ENCODE assay signal across 30 cellular contexts in the genomic region with DNA sequence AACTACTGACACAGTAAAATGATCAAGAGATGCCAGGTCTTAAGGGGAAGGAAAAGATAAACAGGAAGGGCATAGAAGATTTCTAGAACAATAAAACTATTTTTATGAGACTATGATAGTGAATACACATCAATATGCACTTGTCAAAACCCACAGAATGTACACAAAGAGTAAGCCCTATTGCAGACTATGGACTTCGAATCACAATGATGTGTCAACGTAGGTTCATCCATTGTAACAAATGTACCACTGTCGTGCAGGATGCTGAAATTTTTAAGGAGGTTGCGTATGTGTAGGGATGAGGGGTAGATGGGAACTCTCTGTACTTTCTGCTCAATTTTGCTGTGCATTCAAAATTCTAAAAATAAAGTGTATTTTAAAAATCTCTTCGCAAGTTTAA.
"Had no signal": no experiment of that assay in that cellular context is flagged by ENCODE, and none has a peak within 500 bp of the region (broad histone marks: within the 10 kb centered on the region; RNA-seq: fewer than 3 reads in every experiment).

No MANE protein-coding gene starts in this region.

- H3K36me3 ChIP-seq: ascending aorta, breast epithelium, cardiac muscle cell, colonic mucosa, esophagus squamous epithelium, gastroesophageal sphincter had no signal

- FAIRE-seq: endometrium, endothelial cell of umbilical vein had no signal

- H3K27me3 ChIP-seq: ascending aorta, breast epithelium, cardiac muscle cell, colonic mucosa, esophagus squamous epithelium, gastroesophageal sphincter had no signal

- H3K9me3 Mint-ChIP-seq: activated naive CD4-positive, alpha-beta T cell treated with anti-CD3 and anti-CD28 coated beads, Interleukin-2, amount 50 U/mL, for 72 hours had no signal

- ATAC-seq: activated naive CD4-positive, alpha-beta T cell treated with anti-CD3 and anti-CD28 coated beads, Interleukin-2, amount 50 U/mL, for 72 hours; activated T-cell treated with anti-CD3 and anti-CD28 coated beads, Interleukin-2, amount 50 U/mL, for 72 hours; gastroesophageal sphincter had no signal

- H3K27ac Mint-ChIP-seq: activated CD4-positive, alpha-beta memory T cell treated with anti-CD3 and anti-CD28 coated beads, Interleukin-2, amount 10 ng/mL, durations not matched to agents 7 days and 5 days; activated CD4-positive, alpha-beta T cell treated with anti-CD3 and anti-CD28 coated beads, Interleukin-2, amount 10 ng/mL, durations not matched to agents 7 days and 5 days; activated naive CD4-positive, alpha-beta T cell treated with anti-CD3 and anti-CD28 coated beads, Interleukin-2, amount 10 ng/mL, durations not matched to agents 7 days and 5 days; activated naive CD4-positive, alpha-beta T cell treated with anti-CD3 and anti-CD28 coated beads, Interleukin-2, amount 50 U/mL, for 72 hours; activated naive CD8-positive, alpha-beta T cell treated with anti-CD3 and anti-CD28 coated beads, Interleukin-2, amount 10 ng/mL, durations not matched to agents 7 days and 5 days; activated T-cell treated with anti-CD3 and anti-CD28 coated beads, Interleukin-2, amount 50 U/mL, for 24 hours; activated T-cell treated with anti-CD3 and anti-CD28 coated beads, Interleukin-2, amount 50 U/mL, for 72 hours; brain had no signal

- H3K4me1 ChIP-seq: breast epithelium, colonic mucosa, esophagus squamous epithelium had no signal

- H3K27me3 Mint-ChIP-seq: activated CD4-positive, alpha-beta memory T cell treated with anti-CD3 and anti-CD28 coated beads, Interleukin-2, amount 10 ng/mL, durations not matched to agents 7 days and 5 days; activated CD4-positive, alpha-beta T cell treated with anti-CD3 and anti-CD28 coated beads, Interleukin-2, amount 10 ng/mL, durations not matched to agents 7 days and 5 days; activated naive CD4-positive, alpha-beta T cell treated with anti-CD3 and anti-CD28 coated beads, Interleukin-2, amount 10 ng/mL, durations not matched to agents 7 days and 5 days; activated naive CD8-positive, alpha-beta T cell treated with anti-CD3 and anti-CD28 coated beads, Interleukin-2, amount 10 ng/mL, durations not matched to agents 7 days and 5 days; activated T-cell treated with anti-CD3 and anti-CD28 coated beads, Interleukin-2, amount 50 U/mL, for 24 hours; brain had no signal

- H3K9me3 ChIP-seq: ascending aorta, breast epithelium, colonic mucosa, esophagus squamous epithelium, gastroesophageal sphincter had no signal

- DNase-seq: activated CD4-positive, alpha-beta memory T cell treated with anti-CD3 and anti-CD28 coated beads, Interleukin-2, amount 10 ng/mL, durations not matched to agents 7 days and 5 days; activated CD4-positive, alpha-beta T cell treated with anti-CD3 and anti-CD28 coated beads for 1 hour; activated CD4-positive, alpha-beta T cell treated with anti-CD3 and anti-CD28 coated beads for 4 hours; activated CD4-positive, alpha-beta T cell treated with anti-CD3 and anti-CD28 coated beads, Interleukin-2, amount 10 ng/mL, durations not matched to agents 7 days and 5 days; activated CD4-positive, alpha-beta T cell treated with anti-CD3 and anti-CD28 coated beads, Interleukin-2, amount 50 U/mL, for 4 hours; activated CD8-positive, alpha-beta memory T cell treated with anti-CD3 and anti-CD28 coated beads, Interleukin-2, amount 50 U/mL, for 48 hours; activated gamma-delta T cell; activated naive CD4-positive, alpha-beta T cell; activated naive CD4-positive, alpha-beta T cell treated with anti-CD3 and anti-CD28 coated beads, Interleukin-2, amount 10 ng/mL, durations not matched to agents 7 days and 5 days; activated naive CD8-positive, alpha-beta T cell treated with anti-CD3 and anti-CD28 coated beads, Interleukin-2, amount 10 ng/mL, durations not matched to agents 7 days and 5 days; activated T-cell treated with anti-CD3 and anti-CD28 coated beads for 4 hours; activated T-cell treated with anti-CD3 and anti-CD28 coated beads, Interleukin-2, amount 50 U/mL, for 24 hours; activated T-cell treated with anti-CD3 and anti-CD28 coated beads, Interleukin-2, amount 50 U/mL, for 72 hours; central memory CD4-positive, alpha-beta T cell; cerebellar nuclear complex; colonic mucosa; effector CD8-positive, alpha-beta T cell; esophagus squamous epithelium; foreskin melanocyte; head of caudate nucleus; T-helper 2 cell had no signal

- H3K4me3 ChIP-seq: ascending aorta, breast epithelium, cardiac muscle cell, colonic mucosa, esophagus squamous epithelium, gastroesophageal sphincter had no signal

- H3K27ac ChIP-seq: ascending aorta, breast epithelium, cardiac muscle cell, colonic mucosa, epithelial cell of prostate, esophagus squamous epithelium, gastroesophageal sphincter had no signal

- H3K4me3 Mint-ChIP-seq: activated CD4-positive, alpha-beta memory T cell treated with anti-CD3 and anti-CD28 coated beads, Interleukin-2, amount 10 ng/mL, durations not matched to agents 7 days and 5 days; activated CD4-positive, alpha-beta T cell treated with anti-CD3 and anti-CD28 coated beads, Interleukin-2, amount 10 ng/mL, durations not matched to agents 7 days and 5 days; activated naive CD4-positive, alpha-beta T cell treated with anti-CD3 and anti-CD28 coated beads, Interleukin-2, amount 10 ng/mL, durations not matched to agents 7 days and 5 days; activated naive CD8-positive, alpha-beta T cell treated with anti-CD3 and anti-CD28 coated beads, Interleukin-2, amount 10 ng/mL, durations not matched to agents 7 days and 5 days; activated T-cell treated with anti-CD3 and anti-CD28 coated beads, Interleukin-2, amount 50 U/mL, for 24 hours; activated T-cell treated with anti-CD3 and anti-CD28 coated beads, Interleukin-2, amount 50 U/mL, for 72 hours; brain had no signal
